22 cellular contexts compared by ENCODE assay signal in the genomic region with DNA sequence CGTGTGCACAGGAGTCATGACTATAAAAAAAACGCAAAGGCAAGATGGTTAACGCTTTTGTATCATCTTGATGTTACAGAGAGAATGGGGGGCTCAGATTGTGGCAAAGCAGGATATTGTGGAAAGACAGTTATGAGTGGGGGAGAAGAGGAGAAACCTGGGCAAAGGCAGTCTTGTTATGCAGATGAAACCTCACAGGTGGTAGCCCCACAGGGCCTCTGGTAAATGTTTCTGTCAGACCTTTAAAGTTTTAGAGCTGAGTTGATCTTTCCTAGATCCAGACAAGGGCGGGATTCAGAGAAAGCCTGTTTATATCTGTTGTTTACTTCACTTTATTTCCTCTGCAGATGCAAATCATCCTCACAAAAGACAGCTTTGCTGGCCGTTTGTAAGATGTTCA.
"Had no signal": no experiment of that assay in that cellular context is flagged by ENCODE, and none has a peak within 500 bp of the region (broad histone marks: within the 10 kb centered on the region; RNA-seq: fewer than 3 reads in every experiment).

No MANE protein-coding gene starts in this region.

- H3K27me3 ChIP-seq: dorsolateral prefrontal cortex, tibial nerve had no signal

- H3K4me1 ChIP-seq: lower lobe of right lung, tibial nerve had no signal

- H3K4me3 ChIP-seq: dorsolateral prefrontal cortex, lower lobe of right lung, tibial nerve had no signal

- DNase-seq: activated CD4-positive, alpha-beta T cell treated with anti-CD3 and anti-CD28 coated beads for 36 hours; activated CD8-positive, alpha-beta T cell treated with anti-CD3 and anti-CD28 coated beads for 36 hours; activated naive CD4-positive, alpha-beta T cell treated with Interleukin-2 at 50 U/mL for 16 hours; activated naive CD8-positive, alpha-beta T cell treated with anti-CD3 and anti-CD28 coated beads, Interleukin-2, amount 50 U/mL, for 24 hours; activated T-cell treated with anti-CD3 and anti-CD28 coated beads, Interleukin-2, amount 50 U/mL, for 24 hours; anterior cingulate cortex; caudate nucleus; dorsolateral prefrontal cortex; foreskin melanocyte; glutamatergic neuron; hippocampal formation; left cardiac atrium; lower lobe of right lung; occipital lobe; posterior cingulate gyrus; stimulated activated CD4-positive, alpha-beta T cell treated with anti-CD3 and anti-CD28 coated beads, Interleukin-12 subunit alpha, Interleukin-12 subunit beta, amount 100 ng/mL, for 4 hours; stimulated activated CD4-positive, alpha-beta T cell treated with anti-CD3 and anti-CD28 coated beads, Interleukin-2, amount 100 ng/mL, for 24 hours; stimulated activated naive CD4-positive, alpha-beta T cell treated with Interleukin-2 at 50 U/mL for 16 hours; SW 1271; T-helper 2 cell; WERI-Rb-1 had no signal

- ATAC-seq: activated CD4-positive, alpha-beta T cell treated with anti-CD3 and anti-CD28 coated beads for 36 hours; activated CD8-positive, alpha-beta T cell treated with anti-CD3 and anti-CD28 coated beads for 36 hours; activated naive CD8-positive, alpha-beta T cell treated with anti-CD3 and anti-CD28 coated beads, Interleukin-2, amount 50 U/mL, for 24 hours; left cardiac atrium; lower lobe of right lung had no signal

- H3K27ac ChIP-seq: lower lobe of right lung, tibial nerve, WERI-Rb-1 had no signal
